35 cellular contexts compared by ENCODE assay signal in the genomic region with DNA sequence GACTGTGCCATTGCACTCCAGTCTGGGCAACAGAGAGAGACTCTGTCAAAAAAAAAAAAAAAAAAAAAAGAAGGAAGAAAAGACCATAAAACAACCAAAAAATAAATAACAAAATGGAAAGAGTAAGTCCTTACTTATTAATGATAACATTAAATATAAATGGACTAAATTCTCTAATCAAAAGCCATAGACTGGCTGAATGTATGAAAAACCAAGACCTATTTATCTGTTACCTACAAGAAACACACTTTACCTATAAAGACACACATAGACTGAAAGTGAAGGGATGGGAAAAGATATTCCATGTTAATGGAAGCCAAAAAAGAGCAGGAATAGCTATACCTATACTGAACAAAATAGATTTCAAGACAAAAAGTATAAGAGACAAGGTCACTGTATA.
"Had no signal": no experiment of that assay in that cellular context is flagged by ENCODE, and none has a peak within 500 bp of the region (broad histone marks: within the 10 kb centered on the region; RNA-seq: fewer than 3 reads in every experiment).

No MANE protein-coding gene starts in this region.

- H3K36me3 ChIP-seq: adrenal gland, breast epithelium had no signal

- H3K9me3 ChIP-seq: body of pancreas had no signal

- H3K4me1 ChIP-seq: adrenal gland, body of pancreas, breast epithelium had no signal

- DNase-seq: activated B cell treated with CpG ODN at 0.5 μM for 24 hours; activated CD4-positive, alpha-beta memory T cell treated with anti-CD3 and anti-CD28 coated beads for 36 hours; activated CD4-positive, alpha-beta T cell treated with anti-CD3 and anti-CD28 coated beads for 4 hours; activated CD4-positive, alpha-beta T cell treated with anti-CD3 and anti-CD28 coated beads, Interleukin-2, amount 10 ng/mL, durations not matched to agents 24 days and 14 days; activated CD4-positive, alpha-beta T cell treated with anti-CD3 and anti-CD28 coated beads, Interleukin-2, amount 50 U/mL, for 1 hour; activated CD4-positive, alpha-beta T cell treated with anti-CD3 and anti-CD28 coated beads, Interleukin-2, amount 50 U/mL, for 4 hours; activated CD4-positive, CD25-positive, alpha-beta regulatory T cell treated with anti-CD3 and anti-CD28 coated beads, Interleukin-2, amount 50 U/mL, for 72 hours; activated CD8-positive, alpha-beta memory T cell treated with anti-CD3 and anti-CD28 coated beads, Interleukin-2, amount 50 U/mL, for 4 hours; activated CD8-positive, alpha-beta T cell treated with anti-CD3 and anti-CD28 coated beads for 36 hours; activated effector memory CD4-positive, alpha-beta T cell treated with anti-CD3 and anti-CD28 coated beads, Interleukin-2, amount 50 U/mL, for 16 hours; activated gamma-delta T cell treated with Interleukin-2 at 50 U/mL for 16 hours; activated naive CD4-positive, alpha-beta T cell treated with anti-CD3 and anti-CD28 coated beads, Interleukin-2, amount 10 ng/mL, durations not matched to agents 7 days and 5 days; activated naive CD4-positive, alpha-beta T cell treated with Interleukin-2 at 50 U/mL for 16 hours; activated naive CD8-positive, alpha-beta T cell treated with anti-CD3 and anti-CD28 coated beads, Interleukin-2, amount 10 ng/mL, durations not matched to agents 7 days and 5 days; activated naive CD8-positive, alpha-beta T cell treated with anti-CD3 and anti-CD28 coated beads, Interleukin-2, amount 50 U/mL, for 24 hours; activated T-cell treated with anti-CD3 and anti-CD28 coated beads for 4 hours; activated T-cell treated with anti-CD3 and anti-CD28 coated beads, Interleukin-2, amount 50 U/mL, for 1 hour; activated T-cell treated with anti-CD3 and anti-CD28 coated beads, Interleukin-2, amount 50 U/mL, for 4 hours; activated T-cell treated with anti-CD3 and anti-CD28 coated beads, Interleukin-2, amount 50 U/mL, for 72 hours; adrenal gland; amniotic stem cell; aorta; body of pancreas; brain microvascular endothelial cell; central memory CD4-positive, alpha-beta T cell; T-helper 2 cell; T-helper 9 cell had no signal

- H3K27ac Mint-ChIP-seq: activated B cell treated with CpG ODN at 0.5 μM for 24 hours; activated CD4-positive, alpha-beta memory T cell treated with anti-CD3 and anti-CD28 coated beads for 36 hours; activated CD4-positive, alpha-beta T cell treated with anti-CD3 and anti-CD28 coated beads, Interleukin-2, amount 10 ng/mL, durations not matched to agents 24 days and 14 days; activated CD8-positive, alpha-beta T cell treated with anti-CD3 and anti-CD28 coated beads for 36 hours; activated naive CD4-positive, alpha-beta T cell treated with anti-CD3 and anti-CD28 coated beads, Interleukin-2, amount 10 ng/mL, durations not matched to agents 7 days and 5 days; activated naive CD8-positive, alpha-beta T cell; activated naive CD8-positive, alpha-beta T cell treated with anti-CD3 and anti-CD28 coated beads, Interleukin-2, amount 10 ng/mL, durations not matched to agents 7 days and 5 days; activated naive CD8-positive, alpha-beta T cell treated with anti-CD3 and anti-CD28 coated beads, Interleukin-2, amount 50 U/mL, for 24 hours; activated T-helper 1 cell treated with anti-CD3 and anti-CD28 coated beads, Interleukin-12 subunit alpha, Interleukin-12 subunit beta, Interleukin-2, Interleukin-4 antibody, amounts not matched to agents 30 ng/mL and 10 ng/mL and 1 ng/mL, durations not matched to agents 14 hours and 24 hours and 36 hours; activated T-helper 17 cell treated with anti-CD3 and anti-CD28 coated beads, Interleukin-2, amount 50 U/mL, for 72 hours; T-helper 1 cell treated with Interleukin-12 subunit alpha and Interleukin-12 subunit beta and Interleukin-4 antibody, amounts not matched to agents 30 μg/mL and 1 μg/mL, for 36 hours; T-helper 2 cell treated with Interferon-gamma antibody and Interleukin-4, amounts not matched to agents 5 μg/mL and 100 μg/mL, for 36 hours had no signal

- H3K27ac ChIP-seq: adrenal gland, body of pancreas, brain microvascular endothelial cell, breast epithelium, VCaP had no signal

- H3K4me3 ChIP-seq: adrenal gland, body of pancreas, breast epithelium had no signal

- H3K27me3 ChIP-seq: adrenal gland, body of pancreas, brain microvascular endothelial cell, breast epithelium had no signal

- H3K27me3 Mint-ChIP-seq: activated B cell treated with CpG ODN at 0.5 μM for 24 hours; activated CD4-positive, alpha-beta memory T cell treated with anti-CD3 and anti-CD28 coated beads for 36 hours; activated CD4-positive, alpha-beta T cell treated with anti-CD3 and anti-CD28 coated beads, Interleukin-2, amount 10 ng/mL, durations not matched to agents 24 days and 14 days; activated CD8-positive, alpha-beta T cell treated with anti-CD3 and anti-CD28 coated beads for 36 hours; activated naive CD4-positive, alpha-beta T cell treated with anti-CD3 and anti-CD28 coated beads, Interleukin-2, amount 10 ng/mL, durations not matched to agents 7 days and 5 days; activated naive CD4-positive, alpha-beta T cell treated with anti-CD3 and anti-CD28 coated beads, Interleukin-2, amount 50 U/mL, for 24 hours; activated naive CD8-positive, alpha-beta T cell; activated naive CD8-positive, alpha-beta T cell treated with anti-CD3 and anti-CD28 coated beads, Interleukin-2, amount 10 ng/mL, durations not matched to agents 7 days and 5 days; activated naive CD8-positive, alpha-beta T cell treated with anti-CD3 and anti-CD28 coated beads, Interleukin-2, amount 50 U/mL, for 24 hours; activated T-helper 17 cell treated with anti-CD3 and anti-CD28 coated beads, Interleukin-2, amount 50 U/mL, for 72 hours had no signal

- ATAC-seq: activated CD8-positive, alpha-beta T cell treated with anti-CD3 and anti-CD28 coated beads for 36 hours; activated naive CD8-positive, alpha-beta T cell treated with anti-CD3 and anti-CD28 coated beads, Interleukin-2, amount 50 U/mL, for 24 hours; activated T-cell treated with anti-CD3 and anti-CD28 coated beads, Interleukin-2, amount 50 U/mL, for 4 hours; activated T-cell treated with anti-CD3 and anti-CD28 coated beads, Interleukin-2, amount 50 U/mL, for 72 hours; activated T-helper 17 cell treated with anti-CD3 and anti-CD28 coated beads, Interleukin-2, amount 50 U/mL, for 72 hours; body of pancreas had no signal

- H3K4me1 Mint-ChIP-seq: activated CD4-positive, alpha-beta T cell treated with anti-CD3 and anti-CD28 coated beads, Interleukin-2, amount 10 ng/mL, durations not matched to agents 24 days and 14 days; activated naive CD4-positive, alpha-beta T cell treated with anti-CD3 and anti-CD28 coated beads, Interleukin-2, amount 10 ng/mL, durations not matched to agents 7 days and 5 days had no signal

- H3K4me3 Mint-ChIP-seq: activated B cell treated with CpG ODN at 0.5 μM for 24 hours; activated CD4-positive, alpha-beta memory T cell treated with anti-CD3 and anti-CD28 coated beads for 36 hours; activated CD4-positive, alpha-beta T cell treated with anti-CD3 and anti-CD28 coated beads, Interleukin-2, amount 10 ng/mL, durations not matched to agents 24 days and 14 days; activated CD8-positive, alpha-beta T cell treated with anti-CD3 and anti-CD28 coated beads for 36 hours; activated naive CD4-positive, alpha-beta T cell treated with anti-CD3 and anti-CD28 coated beads, Interleukin-2, amount 10 ng/mL, durations not matched to agents 7 days and 5 days; activated naive CD4-positive, alpha-beta T cell treated with anti-CD3 and anti-CD28 coated beads, Interleukin-2, amount 50 U/mL, for 24 hours; activated naive CD8-positive, alpha-beta T cell; activated naive CD8-positive, alpha-beta T cell treated with anti-CD3 and anti-CD28 coated beads, Interleukin-2, amount 10 ng/mL, durations not matched to agents 7 days and 5 days; activated naive CD8-positive, alpha-beta T cell treated with anti-CD3 and anti-CD28 coated beads, Interleukin-2, amount 50 U/mL, for 24 hours; activated T-cell treated with anti-CD3 and anti-CD28 coated beads, Interleukin-2, amount 50 U/mL, for 4 hours; activated T-cell treated with anti-CD3 and anti-CD28 coated beads, Interleukin-2, amount 50 U/mL, for 72 hours; activated T-helper 1 cell treated with anti-CD3 and anti-CD28 coated beads, Interleukin-12 subunit alpha, Interleukin-12 subunit beta, Interleukin-2, Interleukin-4 antibody, amounts not matched to agents 30 ng/mL and 10 ng/mL and 1 ng/mL, durations not matched to agents 14 hours and 24 hours and 36 hours; activated T-helper 17 cell treated with anti-CD3 and anti-CD28 coated beads, Interleukin-2, amount 50 U/mL, for 72 hours; T-helper 1 cell treated with Interleukin-12 subunit alpha and Interleukin-12 subunit beta and Interleukin-4 antibody, amounts not matched to agents 30 μg/mL and 1 μg/mL, for 36 hours; T-helper 2 cell treated with Interferon-gamma antibody and Interleukin-4, amounts not matched to agents 5 μg/mL and 100 μg/mL, for 36 hours had no signal
